8 cellular contexts compared by ENCODE assay signal in the genomic region with DNA sequence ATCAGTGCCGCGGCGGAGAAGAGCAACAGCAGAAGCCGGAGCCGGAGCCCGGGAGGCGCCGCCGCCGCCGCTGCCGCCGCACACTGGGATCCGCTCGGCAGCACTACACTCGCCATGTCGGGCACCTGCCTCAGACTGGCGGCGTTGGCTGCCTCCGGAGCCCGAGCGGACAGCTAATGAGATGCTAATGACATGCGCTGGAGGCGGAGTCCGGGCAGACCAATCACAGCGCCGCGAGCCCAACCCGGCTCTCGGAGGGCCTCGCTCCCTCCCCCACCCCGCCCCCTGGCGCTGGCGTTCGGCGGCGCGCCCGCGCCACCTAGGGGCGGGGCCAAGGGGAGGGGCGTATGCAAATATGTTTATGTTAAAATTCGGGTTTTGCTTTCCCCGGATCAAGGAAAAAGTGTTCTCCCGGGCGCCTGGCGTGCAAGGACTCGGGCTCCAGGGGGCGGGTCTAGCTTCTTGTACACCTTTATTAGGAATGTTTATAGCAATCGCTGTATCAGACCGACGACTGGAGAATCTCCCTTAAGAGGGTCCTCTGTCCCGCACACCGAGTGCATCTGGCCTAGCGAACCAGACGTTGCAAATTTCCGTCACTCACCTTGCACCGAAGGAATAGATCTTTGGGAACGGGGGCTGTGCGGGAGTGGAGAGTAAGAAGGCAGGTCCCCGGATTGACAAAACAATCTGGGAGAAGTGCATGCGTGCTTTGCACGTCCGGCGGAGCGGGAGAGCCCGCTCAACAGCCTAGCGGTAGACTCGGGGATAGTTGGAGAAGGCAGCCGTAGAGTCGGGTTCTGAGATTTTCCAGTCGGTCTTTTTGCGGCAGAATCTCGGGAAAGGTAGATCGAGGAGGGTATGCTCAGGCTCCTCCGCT. TPM values are rescaled to one million over a fixed set of nuclear protein-coding genes. Genes with fewer than 3 reads are reported as not detected.
DNase-seq lines count a peak whose midpoint lies in the region; ATAC-seq and TF ChIP-seq lines count a peak whose summit lies in the region.

Gene CADM1 (minus strand): TSS at position 137 of the 880 bp plus-strand sequence.

- H3K4me1 ChIP-seq in KMS-11 (ENCODE audit: low read depth, poor library complexity, severe bottlenecking) = peaks cover 13% of the 10 kb centered on the region
- peaks cover 11 to 15% of the 10 kb centered on the region in 2 donors for H3K4me1 ChIP-seq in neuronal stem cell (ENCODE audit: control insufficient read depth in 2 of 2, insufficient read depth in 1 of 2, low read depth in 1 of 2, low read length in 2 of 2)
- peaks cover 16% of the 10 kb centered on the region for H3K4me1 ChIP-seq in stomach smooth muscle (ENCODE audit: control insufficient read depth, insufficient read depth, low read length)

- H3K27me3 ChIP-seq in AG04450 (ENCODE audit: control insufficient read depth, insufficient read depth, low read length) (peaks cover 20% of the 10 kb centered on the region), KMS-11 (ENCODE audit: insufficient read depth, low read depth) (no peaks in the 10 kb centered on the region; the same call in 1 of the 2 replicates), neuronal stem cell (ENCODE audit: control insufficient read depth in 3 of 3, insufficient read depth in 3 of 3, low read depth in 1 of 3, low read length in 3 of 3) (peaks cover 0 to 38% (median 0%) of the 10 kb centered on the region in 3 experiments), stomach smooth muscle (ENCODE audit: control insufficient read depth in 1 of 2, insufficient read depth in 2 of 2, low read length in 2 of 2) (peaks cover 0 to 5% of the 10 kb centered on the region in 2 donors)

- WGBS in neuronal stem cell (ENCODE audit: extremely low coverage in 2 of 2, insufficient read length in 2 of 2, insufficient replicate concordance in 1 of 2), 2 donors = no CpG with 5 or more reads among the region's 76 CpGs

- peak; percentile 87 for ATAC-seq in GM19324 (IDR thresholded peaks at IDR 0.05; ENCODE audit: low FRiP score, unreplicated experiment)

- H2BK15ac ChIP-seq in neuronal stem cell (ENCODE audit: low read length) = peak within 1 kb of the TSS; percentile 82

- TF ChIP-seq CTCF in AG04450 (IDR thresholded peaks at IDR 0.05; ENCODE audit: low read depth, low read length) (peak; percentile 84), KMS-11 (conservative IDR thresholded peaks at IDR 0.05; ENCODE audit: low read depth, low read length) (peak; percentile 68)

- peak within 1 kb of the TSS; percentile 69 for H3K9ac ChIP-seq in KMS-11
- H3K9ac ChIP-seq in neuronal stem cell (ENCODE audit: low read depth, low read length, poor library complexity) = peak within 1 kb of the TSS; percentile 96
- peak within 1 kb of the TSS; percentile 72 to 78 for H3K9ac ChIP-seq in stomach smooth muscle (ENCODE audit: low read length in 2 of 2)

- H3K36me3 Mint-ChIP-seq in activated naive CD4-positive, alpha-beta T cell treated with anti-CD3 and anti-CD28 coated beads, Interleukin-2, amount 50 U/mL, for 24 hours = peaks cover 3% of the 10 kb centered on the region

- peak within 1 kb of the TSS; percentile 84 for H2BK5ac ChIP-seq in neuronal stem cell (ENCODE audit: low read length)

- no peak within 1 kb of the TSS for H3K27ac Mint-ChIP-seq in activated naive CD4-positive, alpha-beta T cell treated with anti-CD3 and anti-CD28 coated beads, Interleukin-2, amount 50 U/mL, for 24 hours

- H2BK12ac ChIP-seq in neuronal stem cell (ENCODE audit: low read length) = no peak within 1 kb of the TSS

- H3K23ac ChIP-seq in neuronal stem cell (ENCODE audit: low read depth, low read length, poor library complexity) = peak within 1 kb of the TSS; percentile 95

- H2BK120ac ChIP-seq in neuronal stem cell (ENCODE audit: low read depth, low read length) = peak within 1 kb of the TSS; percentile 25

- CTCF ChIA-PET in AG04450 (lab: Charles Lee) = interaction anchor here (0.7 to 2.4 kb wide), 31 partner anchors 10 to 730 kb away, joined by 3 to 23 read pairs (median 4); no protein-coding TSS in a partner anchor

- POLR2A ChIA-PET in AG04450 (lab: Yijun Ruan, JAX) = interaction anchor here (0.7 to 1.0 kb wide), 3 partner anchors 118 to 278 kb away, joined by 3 to 4 read pairs (median 3); no protein-coding TSS in a partner anchor

- H3K14ac ChIP-seq in neuronal stem cell (ENCODE audit: low read length) = peak within 1 kb of the TSS; percentile 86

- H3K4me2 ChIP-seq in KMS-11 (peak within 1 kb of the TSS; percentile 88), neuronal stem cell (ENCODE audit: insufficient read depth, low read length, poor library complexity, severe bottlenecking) (peak within 1 kb of the TSS; percentile 89)

- H3K27me3 Mint-ChIP-seq in activated naive CD4-positive, alpha-beta T cell treated with anti-CD3 and anti-CD28 coated beads, Interleukin-2, amount 50 U/mL, for 24 hours = peaks cover 24% of the 10 kb centered on the region

- H3K4me3 Mint-ChIP-seq in activated naive CD4-positive, alpha-beta T cell treated with anti-CD3 and anti-CD28 coated beads, Interleukin-2, amount 50 U/mL, for 24 hours = peak within 1 kb of the TSS; percentile 77

- no peak within 1 kb of the TSS for H4K91ac ChIP-seq in neuronal stem cell (ENCODE audit: low read depth, low read length, poor library complexity)

- no peaks in the 10 kb centered on the region for H3K79me1 ChIP-seq in neuronal stem cell (ENCODE audit: low read depth, low read length)

- H2AFZ ChIP-seq in KMS-11 (ENCODE audit: low read depth) = peak within 1 kb of the TSS; percentile 92
- H2AFZ ChIP-seq in neuronal stem cell (ENCODE audit: low read length) = peak within 1 kb of the TSS; percentile 98

- H3K36me3 ChIP-seq in KMS-11 (ENCODE audit: insufficient read depth) (no peaks in the 10 kb centered on the region), neuronal stem cell (replicated peaks in 1 of 2; ENCODE audit: control insufficient read depth in 2 of 2, insufficient read depth in 2 of 2, low read length in 2 of 2) (no peaks in the 10 kb centered on the region), stomach smooth muscle (ENCODE audit: control insufficient read depth in 2 of 2, insufficient read depth in 2 of 2, low read length in 2 of 2) (no peaks in the 10 kb centered on the region)

- H3K79me2 ChIP-seq in KMS-11 (ENCODE audit: insufficient read depth, low read depth) = peaks cover 43% of the 10 kb centered on the region; the same call in 1 of the 2 replicates

- peaks cover 9% of the 10 kb centered on the region for H3K4me1 Mint-ChIP-seq in activated naive CD4-positive, alpha-beta T cell treated with anti-CD3 and anti-CD28 coated beads, Interleukin-2, amount 50 U/mL, for 24 hours

- H4K20me1 ChIP-seq in KMS-11 (ENCODE audit: insufficient read depth) = no peaks in the 10 kb centered on the region

- H4K8ac ChIP-seq in neuronal stem cell (ENCODE audit: low read depth, low read length) = no peak within 1 kb of the TSS

- H3K27ac ChIP-seq in AG04450 (ENCODE audit: low read depth, low read length) (peak within 1 kb of the TSS; percentile 31), KMS-11 (peak within 1 kb of the TSS; percentile 65), neuronal stem cell (replicated peaks; ENCODE audit: low read length) (peak within 1 kb of the TSS; percentile 95), stomach smooth muscle (ENCODE audit: low read length) (peak within 1 kb of the TSS; percentile 84)

- H3K18ac ChIP-seq in neuronal stem cell (ENCODE audit: low read length) = peak within 1 kb of the TSS; percentile 97

- H3K4ac ChIP-seq in neuronal stem cell (ENCODE audit: low read length) = peak within 1 kb of the TSS; percentile 17

- H3K9me3 Mint-ChIP-seq in activated naive CD4-positive, alpha-beta T cell treated with anti-CD3 and anti-CD28 coated beads, Interleukin-2, amount 50 U/mL, for 24 hours = peaks cover 4% of the 10 kb centered on the region

- H3K4me3 ChIP-seq in AG04450 (ENCODE audit: low read depth, low read length) (peak within 1 kb of the TSS; percentile 91), KMS-11 (IDR thresholded peaks at IDR 0.05; ENCODE audit: insufficient read depth, low read depth, low read length) (no peak within 1 kb of the TSS), neuronal stem cell (ENCODE audit: low read length in 2 of 2) (peak within 1 kb of the TSS; percentile 73 to 94), stomach smooth muscle (ENCODE audit: low read length in 2 of 2) (peak within 1 kb of the TSS; percentile 89 to 98)

- peak; percentile 87 for DNase-seq in AG04450 (ENCODE audit: low read depth, low spot score)
- DNase-seq in SHP77 (lab: John Stamatoyannopoulos, UW) = peak; percentile 92 to 93
- DNase-seq in glomerular endothelial cell (ENCODE audit: extremely low read depth, low read depth, low spot score) = peak; percentile 34
- DNase-seq in neuronal stem cell (ENCODE audit: low spot score) = peak; percentile 97

- H2AK5ac ChIP-seq in neuronal stem cell (ENCODE audit: low read depth, low read length) = peak within 1 kb of the TSS; percentile 70

- H3K9me3 ChIP-seq in AG04450 (ENCODE audit: control insufficient read depth, insufficient read depth, low read length) (no peaks in the 10 kb centered on the region; the same call in 1 of the 2 replicates), neuronal stem cell (replicated peaks in 1 of 2; ENCODE audit: control insufficient read depth in 2 of 2, insufficient read depth in 1 of 2, low read depth in 1 of 2, low read length in 2 of 2) (no peaks in the 10 kb centered on the region), stomach smooth muscle (ENCODE audit: control insufficient read depth in 2 of 2, low read length in 2 of 2) (no peaks in the 10 kb centered on the region)

RNA-seq across cellular contexts. Expression of gene CADM1, which starts in this region (rescaled TPM):
- 70.7 and 77.8 TPM in 2 replicates for polyA plus RNA-seq in AG04450 (2011; rRNA removed)
- 87.0 and 92.4 TPM in 2 replicates for polyA minus RNA-seq in AG04450 (2011; rRNA and poly(A)+ RNA removed)
- 9.7 and 10.7 TPM in 2 replicates for total RNA-seq in glomerular endothelial cell
- 70.2 TPM for polyA plus RNA-seq in neuronal stem cell (2013, experiment 1 of 2)
- 74.4 TPM for polyA plus RNA-seq in neuronal stem cell (2013, experiment 2 of 2)

Comparison
In these comparisons a context has a peak if more than half of its experiments do, and no peak if none do; other contexts are left out.
1. DNase-seq: peak in every context shown above with its lines; median percentile 97 in neuronal stem cell; 92 in SHP77; 87 in AG04450; 34 in glomerular endothelial cell.
2. H3K27ac ChIP-seq: peak in every context shown above with its lines; median percentile 95 in neuronal stem cell; 84 in stomach smooth muscle; 65 in KMS-11; 31 in AG04450.